In the genomic region with DNA sequence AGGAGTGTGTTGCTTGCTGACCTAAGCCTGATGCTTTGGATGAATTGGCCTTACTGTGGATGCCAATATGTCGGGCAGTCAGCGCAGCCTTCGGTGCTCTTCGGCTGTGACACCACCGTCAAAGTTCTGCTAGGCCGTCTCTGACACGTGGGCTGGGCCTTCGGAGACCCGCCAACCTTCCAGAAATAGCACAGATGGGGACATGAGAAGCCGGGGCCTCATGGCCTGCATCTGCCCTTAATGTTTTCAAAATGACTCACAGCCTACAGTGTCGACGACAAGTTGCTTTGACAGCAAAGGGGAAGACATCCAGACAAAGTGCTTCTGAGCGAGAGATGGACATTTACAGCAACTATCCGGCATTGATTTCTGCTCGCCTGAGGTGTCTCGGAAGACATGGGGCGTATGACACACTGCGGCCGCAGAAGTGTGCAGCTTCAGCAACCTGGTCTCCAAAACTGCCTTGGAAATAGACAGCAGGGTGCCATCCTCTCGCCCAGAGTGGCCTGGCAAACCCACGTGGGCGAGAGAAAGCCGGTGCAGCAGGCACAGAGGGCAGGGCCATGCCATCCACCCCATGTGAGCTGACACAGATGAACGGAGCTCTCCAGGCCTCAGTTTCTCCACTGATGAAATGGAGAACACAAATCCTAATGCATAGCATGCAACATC, we compare ENCODE assay signal across 18 cellular contexts.
A peak's percentile ranks its signal among the peaks of the same experiment; 100 is the strongest.
DNase-seq lines count a peak whose midpoint lies in the region; ATAC-seq and TF ChIP-seq lines count a peak whose summit lies in the region.
"Had no signal": no experiment of that assay in that cellular context is flagged by ENCODE, and none has a peak within 500 bp of the region (broad histone marks: within the 10 kb centered on the region; RNA-seq: fewer than 3 reads in every experiment).

No MANE protein-coding gene starts in this region.

- intact Hi-C loops in sigmoid colon (cut with DNase I), result no loop called here

- no peak for TF ChIP-seq CTCF in coronary artery (IDR thresholded peaks at IDR 0.05)
- no peak for TF ChIP-seq CTCF in sigmoid colon (IDR thresholded peaks at IDR 0.05)

- H3K4me3 ChIP-seq in H7 (ENCODE audit: insufficient read depth, low read depth, low read length) (no peak overlapping the region), coronary artery (no peak overlapping the region), sigmoid colon (no peak overlapping the region)
- H3K4me3 ChIP-seq: A549 had no signal

- H3K4me1 ChIP-seq in sigmoid colon, result no peaks in the 10 kb centered on the region
- H3K4me1 ChIP-seq: A549 had no signal

- H3K9me3 ChIP-seq in sigmoid colon, result no peaks in the 10 kb centered on the region
- H3K9me3 ChIP-seq: A549 had no signal

- 79 to 85% methylated on average over 24 of the region's 24 CpGs for WGBS in sigmoid colon, 2 donors

- no peak overlapping the region for H3K27ac ChIP-seq in coronary artery
- no peak overlapping the region for H3K27ac ChIP-seq in sigmoid colon
- H3K27ac ChIP-seq: A549 had no signal

- H3K27me3 ChIP-seq in H7 (ENCODE audit: control insufficient read depth, insufficient read depth, low read length) (no peaks in the 10 kb centered on the region), sigmoid colon (peaks cover 0 to 16% (median 0%) of the 10 kb centered on the region in 3 donors)

- no peaks in the 10 kb centered on the region for H3K36me3 ChIP-seq in H7 (replicated peaks; ENCODE audit: control insufficient read depth, insufficient read depth, low read length)
- H3K36me3 ChIP-seq in sigmoid colon, result no peaks in the 10 kb centered on the region

- TF ChIP-seq EP300 in sigmoid colon (IDR thresholded peaks at IDR 0.05), result no peak

- no peak for TF ChIP-seq POLR2A in sigmoid colon (IDR thresholded peaks at IDR 0.05)

- ATAC-seq in HG03095 (IDR thresholded peaks at IDR 0.05; ENCODE audit: unreplicated experiment), result no peak
- no peak for ATAC-seq in GM18907 (IDR thresholded peaks at IDR 0.05; ENCODE audit: unreplicated experiment)
- ATAC-seq: A549 had no signal

- DNase-seq in H7 (peak; percentile 25), coronary artery (ENCODE audit: low spot score) (peak; percentile 41), mesenteric fat pad (ENCODE audit: low spot score) (peak; percentile 65), sigmoid colon (peak; percentile 35), SHP77 (lab: John Stamatoyannopoulos, UW) (no peak)
- DNase-seq: EL, GF-D8, H9, HFFc6, Kasumi-1, NCI-H1417 treated with DMSO at 0.1 percent for 48 hours, NCI-H187, NCI-H446, NCI-H526, OCI-M1 had no signal

Comparison
In these comparisons a context has a peak if more than half of its experiments do, and no peak if none do; other contexts are left out.
1. DNase-seq: peak in H7 (single experiment), coronary artery (single experiment), mesenteric fat pad (single experiment) and sigmoid colon (single experiment); none in SHP77 (0 of 2).